9 cellular contexts compared by ENCODE assay signal in the genomic region with DNA sequence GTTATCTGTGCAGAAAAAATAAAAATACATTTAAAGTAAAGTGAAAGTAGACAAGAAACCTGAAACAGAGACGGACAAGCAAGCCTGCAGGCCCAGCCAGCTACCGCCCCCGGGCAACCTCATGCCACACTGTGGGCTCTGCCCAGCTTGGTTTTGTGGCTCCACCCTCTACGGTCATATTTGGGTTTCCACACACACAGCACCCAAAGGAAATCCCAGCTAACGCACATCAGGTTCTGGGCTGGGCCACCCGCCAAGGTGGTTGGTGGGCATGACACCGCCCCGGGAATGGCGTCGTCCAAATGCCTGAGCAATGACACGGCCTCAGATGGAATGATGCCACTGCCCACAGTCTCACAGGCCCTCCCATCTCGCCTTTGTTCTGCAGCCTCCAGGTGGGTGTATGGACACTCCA. TPM values are rescaled to one million over a fixed set of nuclear protein-coding genes. Genes with fewer than 3 reads are reported as not detected.
A peak's percentile ranks its signal among the peaks of the same experiment; 100 is the strongest.
DNase-seq lines count a peak whose midpoint lies in the region; ATAC-seq and TF ChIP-seq lines count a peak whose summit lies in the region.
"Had no signal": no experiment of that assay in that cellular context is flagged by ENCODE, and none has a peak within 500 bp of the region (broad histone marks: within the 10 kb centered on the region; RNA-seq: fewer than 3 reads in every experiment).

No MANE protein-coding gene starts in this region.

- H3K4me3 ChIP-seq in HEK293 (ENCODE audit: low read depth, low read length) (no peak overlapping the region), esophagus (ENCODE audit: low read depth in 1 of 2, low read length in 2 of 2) (no peak overlapping the region)

- no peaks in the 10 kb centered on the region for H3K27me3 ChIP-seq in esophagus (ENCODE audit: control insufficient read depth in 1 of 2, insufficient read depth in 2 of 2, low read length in 2 of 2)

- H3K4me1 ChIP-seq in HEK293 (ENCODE audit: control insufficient read depth, insufficient read depth, low read length) (no peaks in the 10 kb centered on the region), esophagus (ENCODE audit: control insufficient read depth in 2 of 2, insufficient read depth in 2 of 2, low read length in 1 of 2) (peaks cover 2 to 23% of the 10 kb centered on the region in 2 donors)

- 44 to 57% methylated on average over 12 of the region's 12 CpGs for WGBS in esophagus, 2 donors

- POLR2A ChIA-PET in HEK293 (lab: Yijun Ruan, JAX): no interaction called here

- H3K9me3 ChIP-seq in HEK293 (ENCODE audit: control insufficient read depth, insufficient read depth, low read depth, low read length) (no peaks in the 10 kb centered on the region), esophagus (ENCODE audit: control insufficient read depth in 2 of 2, insufficient read depth in 1 of 2, low read depth in 1 of 2, low read length in 1 of 2) (no peaks in the 10 kb centered on the region)

- ATAC-seq in HG03565 (IDR thresholded peaks at IDR 0.05; ENCODE audit: unreplicated experiment): no peak

- TF ChIP-seq CTCF in HEK293 (tag by site-specific recombination; IDR thresholded peaks at IDR 0.05): no peak

- no peak overlapping the region for H3K27ac ChIP-seq in HEK293 (ENCODE audit: extremely low read depth, low read depth, low read length)
- H3K27ac ChIP-seq in esophagus (ENCODE audit: low read depth in 2 of 2, low read length in 1 of 2): peak overlapping the region; percentile 53 to 68

- H3K36me3 ChIP-seq in HEK293 (ENCODE audit: control insufficient read depth in 2 of 2, insufficient read depth in 1 of 2, low read length in 2 of 2) (no peaks in the 10 kb centered on the region), esophagus (ENCODE audit: control insufficient read depth in 2 of 2, insufficient read depth in 2 of 2, low read length in 1 of 2) (no peaks in the 10 kb centered on the region)

- peak; percentile 30 to 39 for DNase-seq in activated CD4-positive, alpha-beta T cell treated with anti-CD3 and anti-CD28 coated beads, Interleukin-2, amount 50 U/mL, for 4 hours
- DNase-seq in stimulated activated CD4-positive, alpha-beta T cell treated with anti-CD3 and anti-CD28 coated beads, Interleukin-2, amount 100 ng/mL, for 4 hours (ENCODE audit: low read depth): peak; percentile 38
- DNase-seq in GM19240 (ENCODE audit: insufficient read length, low spot score) (no peak), DMS114 treated with DMSO at 0.1 percent for 48 hours (lab: John Stamatoyannopoulos, UW; ENCODE audit: unreplicated experiment) (no peak), NCI-H526 treated with DMSO at 0.1 percent for 48 hours (lab: John Stamatoyannopoulos, UW) (no peak)
- DNase-seq: left cardiac atrium had no signal

- CTCF ChIA-PET in HEK293 (lab: Yijun Ruan, JAX): interaction anchor here (1.1 to 1.2 kb wide), 2 partner anchors 100 kb away, joined by 3 to 5 read pairs; no protein-coding TSS in a partner anchor

TF ChIP-seq in HEK293, 187 proteins besides CTCF, POLR2A, EP300 and RAD21:
- TF ChIP-seq SP7 (tag by site-specific recombination; IDR thresholded peaks at IDR 0.05) (peak; percentile 51; the same call in 1 of the 2 replicates), YY2 (tag by site-specific recombination; IDR thresholded peaks at IDR 0.05) (0 out of 2 replicates have a peak, but pooled peaks have one; percentile 29), ZNF600 (tag by site-specific recombination; IDR thresholded peaks at IDR 0.05) (peak; percentile 90), GLIS1 (tag by site-specific recombination; IDR thresholded peaks at IDR 0.05) (0 out of 2 replicates have a peak, but pooled peaks have one; percentile 22), ZNF629 (tag by site-specific recombination; IDR thresholded peaks at IDR 0.05) (peak; percentile 75), ZNF214 (tag by site-specific recombination; IDR thresholded peaks at IDR 0.05; ENCODE audit: borderline replicate concordance) (no peak), ZNF777 (tag by site-specific recombination; IDR thresholded peaks at IDR 0.05; ENCODE audit: borderline replicate concordance) (no peak), HIC1 (tag by site-specific recombination; IDR thresholded peaks at IDR 0.05) (no peak), ZNF626 (tag by site-specific recombination; IDR thresholded peaks at IDR 0.05) (no peak), KLF1 (tag by site-specific recombination; IDR thresholded peaks at IDR 0.05) (peak; percentile 81), ZNF248 (tag by site-specific recombination; IDR thresholded peaks at IDR 0.05) (no peak), ZFHX2 (tag by site-specific recombination; conservative IDR thresholded peaks at IDR 0.05) (peak; percentile 95), SP3 (tag by site-specific recombination; IDR thresholded peaks at IDR 0.05) (0 out of 2 replicates have a peak, but pooled peaks have one; percentile 22), SP2 (tag by site-specific recombination; IDR thresholded peaks at IDR 0.05) (peak; percentile 36; the same call in 1 of the 2 replicates), ZNF366 (tag by site-specific recombination; conservative IDR thresholded peaks at IDR 0.05) (peak; percentile 59), EGR2 (tag by site-specific recombination; IDR thresholded peaks at IDR 0.05; ENCODE audit: low read depth) (peak; percentile 92)
- TF ChIP-seq, protein P1, sequence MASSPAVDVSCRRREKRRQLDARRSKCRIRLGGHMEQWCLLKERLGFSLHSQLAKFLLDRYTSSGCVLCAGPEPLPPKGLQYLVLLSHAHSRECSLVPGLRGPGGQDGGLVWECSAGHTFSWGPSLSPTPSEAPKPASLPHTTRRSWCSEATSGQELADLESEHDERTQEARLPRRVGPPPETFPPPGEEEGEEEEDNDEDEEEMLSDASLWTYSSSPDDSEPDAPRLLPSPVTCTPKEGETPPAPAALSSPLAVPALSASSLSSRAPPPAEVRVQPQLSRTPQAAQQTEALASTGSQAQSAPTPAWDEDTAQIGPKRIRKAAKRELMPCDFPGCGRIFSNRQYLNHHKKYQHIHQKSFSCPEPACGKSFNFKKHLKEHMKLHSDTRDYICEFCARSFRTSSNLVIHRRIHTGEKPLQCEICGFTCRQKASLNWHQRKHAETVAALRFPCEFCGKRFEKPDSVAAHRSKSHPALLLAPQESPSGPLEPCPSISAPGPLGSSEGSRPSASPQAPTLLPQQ (tag by site-specific recombination; IDR thresholded peaks at IDR 0.05): 0 out of 2 replicates have a peak, but pooled peaks have one; percentile 18
- TF ChIP-seq, protein P2, sequence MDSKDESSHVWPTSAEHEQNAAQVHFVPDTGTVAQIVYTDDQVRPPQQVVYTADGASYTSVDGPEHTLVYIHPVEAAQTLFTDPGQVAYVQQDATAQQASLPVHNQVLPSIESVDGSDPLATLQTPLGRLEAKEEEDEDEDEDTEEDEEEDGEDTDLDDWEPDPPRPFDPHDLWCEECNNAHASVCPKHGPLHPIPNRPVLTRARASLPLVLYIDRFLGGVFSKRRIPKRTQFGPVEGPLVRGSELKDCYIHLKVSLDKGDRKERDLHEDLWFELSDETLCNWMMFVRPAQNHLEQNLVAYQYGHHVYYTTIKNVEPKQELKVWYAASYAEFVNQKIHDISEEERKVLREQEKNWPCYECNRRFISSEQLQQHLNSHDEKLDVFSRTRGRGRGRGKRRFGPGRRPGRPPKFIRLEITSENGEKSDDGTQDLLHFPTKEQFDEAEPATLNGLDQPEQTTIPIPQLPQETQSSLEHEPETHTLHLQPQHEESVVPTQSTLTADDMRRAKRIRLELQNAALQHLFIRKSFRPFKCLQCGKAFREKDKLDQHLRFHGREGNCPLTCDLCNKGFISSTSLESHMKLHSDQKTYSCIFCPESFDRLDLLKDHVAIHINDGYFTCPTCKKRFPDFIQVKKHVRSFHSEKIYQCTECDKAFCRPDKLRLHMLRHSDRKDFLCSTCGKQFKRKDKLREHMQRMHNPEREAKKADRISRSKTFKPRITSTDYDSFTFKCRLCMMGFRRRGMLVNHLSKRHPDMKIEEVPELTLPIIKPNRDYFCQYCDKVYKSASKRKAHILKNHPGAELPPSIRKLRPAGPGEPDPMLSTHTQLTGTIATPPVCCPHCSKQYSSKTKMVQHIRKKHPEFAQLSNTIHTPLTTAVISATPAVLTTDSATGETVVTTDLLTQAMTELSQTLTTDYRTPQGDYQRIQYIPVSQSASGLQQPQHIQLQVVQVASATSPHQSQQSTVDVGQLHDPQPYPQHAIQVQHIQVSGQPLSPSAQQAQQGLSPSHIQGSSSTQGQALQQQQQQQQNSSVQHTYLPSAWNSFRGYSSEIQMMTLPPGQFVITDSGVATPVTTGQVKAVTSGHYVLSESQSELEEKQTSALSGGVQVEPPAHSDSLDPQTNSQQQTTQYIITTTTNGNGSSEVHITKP (tag by site-specific recombination; IDR thresholded peaks at IDR 0.05): peak; percentile 97

RNA-seq across cellular contexts. Expression of gene FAM110A, which starts 22.9 kb away (rescaled TPM):
- polyA plus RNA-seq in esophagus: 10 to 100 TPM; 24.6 to 27.0 TPM

RNA-seq across cellular contexts. Expression of gene ANGPT4, which starts 59.8 kb away (rescaled TPM):
- polyA plus RNA-seq in esophagus: under 1 TPM; 0.08 to 0.11 TPM

Comparison
In these comparisons a context has a peak if more than half of its experiments do, and no peak if none do; other contexts are left out.
1. DNase-seq: peak in activated CD4-positive, alpha-beta T cell treated with anti-CD3 and anti-CD28 coated beads, Interleukin-2, amount 50 U/mL, for 4 hours (2 of 2) and stimulated activated CD4-positive, alpha-beta T cell treated with anti-CD3 and anti-CD28 coated beads, Interleukin-2, amount 100 ng/mL, for 4 hours (single experiment); none in GM19240 (single experiment), DMS114 treated with DMSO at 0.1 percent for 48 hours (single experiment) and NCI-H526 treated with DMSO at 0.1 percent for 48 hours (single experiment).